ENCODE assay signal across 26 cellular contexts in genomic region chr2:173828189-173829157, GRCh38.
DNase-seq lines count a peak whose midpoint lies in the region; ATAC-seq and TF ChIP-seq lines count a peak whose summit lies in the region.
"Had no signal": no experiment of that assay in that cellular context is flagged by ENCODE, and none has a peak within 500 bp of the region (broad histone marks: within the 10 kb centered on the region; RNA-seq: fewer than 3 reads in every experiment).

No MANE protein-coding gene starts in this region.

- H3K4me3 ChIP-seq in fibroblast of pulmonary artery (replicated peaks; ENCODE audit: low read depth, low read length) (no peak overlapping the region), transverse colon (no peak overlapping the region), gastroesophageal sphincter (no peak overlapping the region)
- H3K4me3 ChIP-seq: adrenal gland, cardiac muscle cell, gastrocnemius medialis, spleen, thyroid gland had no signal

- in situ Hi-C loops in transverse colon (cut with MboI; ENCODE audit: low pct_ligation_motif_present in 1 of 4, low pct_unique_long_range_greater_than_20kb in 1 of 4, low sequenced_read_pairs in 3 of 4), result no loop called here

- 50 to 61% methylated on average over 10 of the region's 10 CpGs for WGBS in transverse colon (ENCODE audit: low coverage in 1 of 2), 2 donors
- 58 to 70% methylated on average over 5 to 7 of the region's 10 CpGs for WGBS in gastroesophageal sphincter (ENCODE audit: low coverage in 1 of 2), 2 donors

- no peak for TF ChIP-seq EP300 in transverse colon (IDR thresholded peaks at IDR 0.05; ENCODE audit: low read depth)
- no peak for TF ChIP-seq EP300 in gastroesophageal sphincter (IDR thresholded peaks at IDR 0.05)

- H3K27me3 ChIP-seq in transverse colon (no peaks in the 10 kb centered on the region), gastroesophageal sphincter (peaks cover 14% of the 10 kb centered on the region)
- H3K27me3 ChIP-seq: adrenal gland, cardiac muscle cell, gastrocnemius medialis, thyroid gland had no signal

- H3K27ac ChIP-seq in VCaP (peak overlapping the region; percentile 68), transverse colon (no peak overlapping the region), gastroesophageal sphincter (no peak overlapping the region)
- H3K27ac ChIP-seq: adrenal gland, cardiac muscle cell, gastrocnemius medialis, spleen, thyroid gland had no signal

- intact Hi-C loops in transverse colon (cut with DNase I; ENCODE audit: low total_unique reads), result no loop called here

- no peak for ATAC-seq in HG03354 (IDR thresholded peaks at IDR 0.05; ENCODE audit: poor library complexity, severe bottlenecking, unreplicated experiment)
- no peak for ATAC-seq in gastroesophageal sphincter
- ATAC-seq: gastrocnemius medialis; naive thymus-derived CD4-positive, alpha-beta T cell had no signal

- TF ChIP-seq POLR2A in transverse colon (IDR thresholded peaks at IDR 0.05) (no peak), gastroesophageal sphincter (IDR thresholded peaks at IDR 0.05) (no peak)

- H3K9me3 ChIP-seq in transverse colon, result no peaks in the 10 kb centered on the region
- no peaks in the 10 kb centered on the region for H3K9me3 ChIP-seq in gastroesophageal sphincter
- H3K9me3 ChIP-seq: adrenal gland, gastrocnemius medialis, spleen, thyroid gland had no signal

- no peak for TF ChIP-seq CTCF in VCaP (conservative IDR thresholded peaks at IDR 0.05)
- no peak for TF ChIP-seq CTCF in fibroblast of pulmonary artery (IDR thresholded peaks at IDR 0.05; ENCODE audit: low read length, missing control alignments)
- no peak for TF ChIP-seq CTCF in transverse colon (IDR thresholded peaks at IDR 0.05)
- TF ChIP-seq CTCF in gastroesophageal sphincter (IDR thresholded peaks at IDR 0.05), result no peak

- H3K36me3 ChIP-seq in transverse colon (no peaks in the 10 kb centered on the region), gastroesophageal sphincter (no peaks in the 10 kb centered on the region)
- H3K36me3 ChIP-seq: adrenal gland, cardiac muscle cell, gastrocnemius medialis, spleen, thyroid gland had no signal

- peaks cover 3 to 33% (median 17%) of the 10 kb centered on the region in 4 donors for H3K4me1 ChIP-seq in transverse colon
- peaks cover 0 to 13% (median 3%) of the 10 kb centered on the region in 3 donors for H3K4me1 ChIP-seq in gastroesophageal sphincter
- H3K4me1 ChIP-seq: gastrocnemius medialis had no signal

- peak; percentile 30 for DNase-seq in NCI-H2171 treated with DMSO at 0.1 percent for 48 hours (lab: John Stamatoyannopoulos, UW)
- no peak for DNase-seq in NCI-H2171 (lab: John Stamatoyannopoulos, UW)
- peak; percentile 82 for DNase-seq in fibroblast of pulmonary artery (ENCODE audit: low read depth)
- DNase-seq in transverse colon, result peak; percentile 23
- no peak for DNase-seq in GM19240 (ENCODE audit: insufficient read length, low spot score)
- DNase-seq: activated B cell treated with CpG ODN at 0.5 μM for 24 hours; activated CD4-positive, alpha-beta memory T cell treated with anti-CD3 and anti-CD28 coated beads, Interleukin-2, amount 10 ng/mL, durations not matched to agents 7 days and 5 days; activated gamma-delta T cell treated with Interleukin-2 at 50 U/mL for 16 hours; adrenal gland; COR-L47; gastrocnemius medialis; HFFc6; Kasumi-1; mesendoderm; naive thymus-derived CD4-positive, alpha-beta T cell; NCI-H1105; NCI-H2029 treated with DMSO at 0.1 percent for 48 hours; NCI-H510A; spleen; stimulated activated CD4-positive, alpha-beta T cell treated with anti-CD3 and anti-CD28 coated beads, Interleukin-4, amount 100 ng/mL, for 1 hour; stimulated activated naive CD4-positive, alpha-beta T cell had no signal

Comparison
In these comparisons a context has a peak if more than half of its experiments do, and no peak if none do; other contexts are left out.
1. DNase-seq: peak in NCI-H2171 treated with DMSO at 0.1 percent for 48 hours (single experiment), fibroblast of pulmonary artery (single experiment) and transverse colon (single experiment); none in NCI-H2171 (single experiment) and GM19240 (single experiment).